In the genomic region with DNA sequence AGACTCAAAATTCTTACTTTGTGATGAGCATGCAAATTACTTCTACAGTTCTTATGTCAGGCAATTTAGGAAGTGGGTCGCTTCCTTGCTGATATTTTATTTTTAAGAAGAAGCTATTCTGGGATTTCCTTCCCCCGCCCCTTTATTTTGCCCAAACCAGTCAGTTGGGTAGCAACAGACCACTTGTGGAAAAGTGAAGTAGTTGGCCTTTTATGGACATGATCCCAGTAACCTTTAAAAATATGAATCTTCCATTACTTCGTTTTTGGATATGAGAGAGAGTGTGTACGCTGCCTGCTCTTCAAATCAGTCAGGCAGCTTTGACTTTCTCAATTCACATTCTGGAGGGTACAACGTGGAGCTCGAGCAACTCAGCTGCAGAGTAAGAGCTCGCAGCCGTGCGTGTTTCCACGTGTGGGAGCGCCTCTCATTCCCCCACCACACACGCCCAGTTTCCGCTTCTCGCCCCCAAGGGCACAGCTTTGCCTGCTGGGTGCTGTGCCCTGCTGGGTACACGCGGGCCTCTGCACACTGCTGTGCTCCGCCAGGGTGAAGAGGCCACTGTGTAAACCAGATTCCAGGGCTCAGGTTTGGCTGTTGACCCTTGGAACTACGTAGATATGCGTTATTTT, we compare ENCODE assay signal across 17 cellular contexts.
DNase-seq lines count a peak whose midpoint lies in the region; ATAC-seq and TF ChIP-seq lines count a peak whose summit lies in the region.
"Had no signal": no experiment of that assay in that cellular context is flagged by ENCODE, and none has a peak within 500 bp of the region (broad histone marks: within the 10 kb centered on the region; RNA-seq: fewer than 3 reads in every experiment).

No MANE protein-coding gene starts in this region.

- H3K9me3 ChIP-seq in psoas muscle (no peaks in the 10 kb centered on the region), transverse colon (no peaks in the 10 kb centered on the region)

- in situ Hi-C loops in transverse colon (cut with MboI; ENCODE audit: low pct_ligation_motif_present in 1 of 4, low pct_unique_long_range_greater_than_20kb in 1 of 4, low sequenced_read_pairs in 3 of 4): loop anchor here in 3 of 4 donors (25.0 kb wide), 3 partner anchors 118 to 168 kb away; partner anchors contain the start of gene ASAP2 (in 1 of the 3)

- DNase-seq in CD14-positive monocyte (ENCODE audit: low spot score) (no peak), NAMALWA (ENCODE audit: low spot score) (peak; percentile 15), epithelial cell of prostate (ENCODE audit: low read depth, low spot score) (no peak), progenitor cell of endocrine pancreas (ENCODE audit: low spot score, unreplicated experiment) (no peak), psoas muscle (no peak), transverse colon (no peak), T-helper 1 cell (no peak)
- DNase-seq: activated CD4-positive, alpha-beta T cell treated with anti-CD3 and anti-CD28 coated beads for 48 hours; activated naive CD4-positive, alpha-beta T cell treated with anti-CD3 and anti-CD28 coated beads, Interleukin-2, amount 50 U/mL, for 16 hours; Calu3; dorsolateral prefrontal cortex; erythroblast; immature natural killer cell; NCI-H1694 treated with DMSO at 0.1 percent for 48 hours; OCI-M1 had no signal

- H3K27ac ChIP-seq in epithelial cell of prostate (peak overlapping the region; percentile 42), psoas muscle (no peak overlapping the region), transverse colon (peak overlapping the region in 1 of 4 donors; percentile 49)
- H3K27ac ChIP-seq: dorsolateral prefrontal cortex had no signal

- H3K9me3 Mint-ChIP-seq in CD14-positive monocyte: no peaks in the 10 kb centered on the region
- no peaks in the 10 kb centered on the region for H3K9me3 Mint-ChIP-seq in progenitor cell of endocrine pancreas (ENCODE audit: low read depth)
- H3K9me3 Mint-ChIP-seq: brain, immature natural killer cell had no signal

- H3K4me1 Mint-ChIP-seq in CD14-positive monocyte: peaks cover 33% of the 10 kb centered on the region
- H3K4me1 Mint-ChIP-seq in progenitor cell of endocrine pancreas (ENCODE audit: low read depth): peaks cover 54% of the 10 kb centered on the region
- H3K4me1 Mint-ChIP-seq: immature natural killer cell had no signal

- no peak for TF ChIP-seq EP300 in transverse colon (IDR thresholded peaks at IDR 0.05; ENCODE audit: low read depth)

- WGBS in psoas muscle, 3 donors: 80 to 86% (median 85%) methylated on average over 19 of the region's 19 CpGs
- 73 to 77% methylated on average over 9 to 19 of the region's 19 CpGs for WGBS in transverse colon (ENCODE audit: low coverage in 1 of 2), 2 donors

- H3K4me1 ChIP-seq in psoas muscle (no peaks in the 10 kb centered on the region), transverse colon (peaks cover 5 to 60% (median 8%) of the 10 kb centered on the region in 4 donors)

- H3K4me3 Mint-ChIP-seq in CD14-positive monocyte (peak overlapping the region in 1 of 2 donors; percentile 63), progenitor cell of endocrine pancreas (ENCODE audit: low read depth) (no peak overlapping the region)
- H3K4me3 Mint-ChIP-seq: brain, immature natural killer cell had no signal

- TF ChIP-seq CTCF in CD14-positive monocyte (IDR thresholded peaks at IDR 0.05): no peak
- TF ChIP-seq CTCF in progenitor cell of endocrine pancreas (IDR thresholded peaks at IDR 0.05; ENCODE audit: unreplicated experiment): no peak
- TF ChIP-seq CTCF in psoas muscle (IDR thresholded peaks at IDR 0.05): no peak
- no peak for TF ChIP-seq CTCF in transverse colon (IDR thresholded peaks at IDR 0.05)

- TF ChIP-seq POLR2A in transverse colon (IDR thresholded peaks at IDR 0.05): no peak

- no peaks in the 10 kb centered on the region for H3K27me3 ChIP-seq in psoas muscle (ENCODE audit: insufficient read depth in 3 of 3, low read length in 2 of 3)
- no peaks in the 10 kb centered on the region for H3K27me3 ChIP-seq in transverse colon
- H3K27me3 ChIP-seq: dorsolateral prefrontal cortex had no signal

- intact Hi-C loops in CD14-positive monocyte (cut with micrococcal nuclease) (loop anchor here (10.0 kb wide), 1 partner anchor 186 kb away; no protein-coding TSS in a partner anchor), psoas muscle (cut with DNase I) (loop anchor here (5.0 to 10.0 kb wide), 3 partner anchors 123 to 456 kb away; partner anchors contain the start of gene ASAP2 (in 1 of the 2)), transverse colon (cut with DNase I; ENCODE audit: low total_unique reads) (loop anchor here (5.0 kb wide), 1 partner anchor 123 kb away; the partner anchor contains the start of gene ASAP2)

- ATAC-seq in psoas muscle (no peak), GM21576 (IDR thresholded peaks at IDR 0.05; ENCODE audit: unreplicated experiment) (no peak)

- H3K36me3 ChIP-seq in psoas muscle (ENCODE audit: insufficient read depth in 1 of 2, low read depth in 1 of 2): no peaks in the 10 kb centered on the region
- no peaks in the 10 kb centered on the region for H3K36me3 ChIP-seq in transverse colon

- H3K27ac Mint-ChIP-seq in CD14-positive monocyte (peak overlapping the region in 4 of 7 donors; percentile 31 to 66 (median 58)), progenitor cell of endocrine pancreas (peak overlapping the region; percentile 74)
- H3K27ac Mint-ChIP-seq: immature natural killer cell had no signal

- peaks cover 0 to 2% (median 1%) of the 10 kb centered on the region in 3 donors for H3K27me3 Mint-ChIP-seq in CD14-positive monocyte (ENCODE audit: low read depth in 3 of 3)
- no peaks in the 10 kb centered on the region for H3K27me3 Mint-ChIP-seq in progenitor cell of endocrine pancreas

- H3K4me3 ChIP-seq in psoas muscle (no peak overlapping the region), transverse colon (no peak overlapping the region)
- H3K4me3 ChIP-seq: dorsolateral prefrontal cortex had no signal

- H3K36me3 Mint-ChIP-seq in CD14-positive monocyte (peaks cover 6 to 11% of the 10 kb centered on the region in 2 donors), progenitor cell of endocrine pancreas (ENCODE audit: insufficient read depth) (peaks cover 27% of the 10 kb centered on the region)
- H3K36me3 Mint-ChIP-seq: immature natural killer cell had no signal
